In the genomic region with DNA sequence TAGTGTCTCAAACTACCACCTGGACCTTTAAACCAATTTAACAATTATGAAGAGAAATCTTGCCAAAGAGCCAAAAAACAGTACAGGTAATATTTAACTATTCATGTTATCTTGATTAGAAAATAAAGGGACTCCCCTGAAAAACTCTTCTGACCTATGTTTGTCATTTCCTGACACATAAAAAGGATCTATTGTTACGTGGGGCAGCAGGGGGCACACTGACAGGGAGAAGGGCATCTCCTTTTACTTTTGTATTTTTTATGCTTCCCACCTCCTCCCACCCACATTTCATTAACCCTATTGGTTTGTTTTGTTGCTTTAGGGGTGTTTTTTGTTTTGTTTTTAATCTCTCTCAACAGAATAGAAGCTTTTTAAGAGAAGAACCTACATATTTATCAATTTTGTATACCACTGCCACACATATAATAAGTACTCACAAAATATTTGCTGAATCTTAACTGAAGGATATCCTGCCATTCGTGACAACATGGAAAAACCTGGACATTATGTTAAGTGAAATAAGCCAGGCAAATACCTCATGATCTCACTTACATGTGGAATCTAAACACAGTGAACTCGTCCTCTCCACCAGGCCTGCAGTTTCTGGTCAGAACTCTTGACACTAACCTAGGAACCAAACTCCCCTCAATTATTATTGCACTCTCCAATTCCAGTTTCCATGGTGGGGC, we compare ENCODE assay signal across 13 cellular contexts. TPM values are rescaled to one million over a fixed set of nuclear protein-coding genes. Genes with fewer than 3 reads are reported as not detected.
DNase-seq lines count a peak whose midpoint lies in the region; ATAC-seq and TF ChIP-seq lines count a peak whose summit lies in the region.
"Had no signal": no experiment of that assay in that cellular context is flagged by ENCODE, and none has a peak within 500 bp of the region (broad histone marks: within the 10 kb centered on the region; RNA-seq: fewer than 3 reads in every experiment).

No MANE protein-coding gene starts in this region.

- no peaks in the 10 kb centered on the region for H3K27me3 Mint-ChIP-seq in CD14-positive monocyte (ENCODE audit: low read depth in 3 of 3)
- H3K27me3 Mint-ChIP-seq in T-helper 17 cell: no peaks in the 10 kb centered on the region

- H3K4me3 ChIP-seq in gastroesophageal sphincter: no peak overlapping the region
- H3K4me3 ChIP-seq: hepatocyte, mucosa of descending colon had no signal

- intact Hi-C loops in CD14-positive monocyte (cut with micrococcal nuclease): no loop called here

- in situ Hi-C loops in GM13977 (cut with MboI; ENCODE audit: low pct_unique_long_range_greater_than_20kb, low sequenced_read_pairs, unreplicated experiment): loop anchor here (25.0 kb wide), 1 partner anchor 347 kb away; no protein-coding TSS in a partner anchor

- no peak for TF ChIP-seq EP300 in gastroesophageal sphincter (IDR thresholded peaks at IDR 0.05)

- peak; percentile 56 for ATAC-seq in T-helper 17 cell
- ATAC-seq in gastroesophageal sphincter: no peak
- ATAC-seq: mucosa of descending colon had no signal

- H3K4me1 ChIP-seq in gastroesophageal sphincter: peaks cover 2 to 59% (median 9%) of the 10 kb centered on the region in 3 donors

- H3K9me3 ChIP-seq in T-helper 17 cell (ENCODE audit: control insufficient read depth, low read length, poor library complexity, severe bottlenecking) (no peaks in the 10 kb centered on the region), gastroesophageal sphincter (no peaks in the 10 kb centered on the region)
- H3K9me3 ChIP-seq: mucosa of descending colon had no signal

- peaks cover 3 to 9% of the 10 kb centered on the region in 2 donors for H3K36me3 Mint-ChIP-seq in CD14-positive monocyte
- H3K36me3 Mint-ChIP-seq in T-helper 17 cell (ENCODE audit: low read depth): peaks cover 5% of the 10 kb centered on the region

- peaks cover 0 to 1% (median 0%) of the 10 kb centered on the region in 7 donors for H3K9me3 Mint-ChIP-seq in CD14-positive monocyte

- TF ChIP-seq CTCF in CD14-positive monocyte (IDR thresholded peaks at IDR 0.05) (no peak), GM13977 (IDR thresholded peaks at IDR 0.05; ENCODE audit: extremely low read depth, insufficient read depth, missing control alignments) (peak; percentile 29), gastroesophageal sphincter (IDR thresholded peaks at IDR 0.05) (no peak)

- H3K4me3 Mint-ChIP-seq in CD14-positive monocyte (no peak overlapping the region), T-helper 17 cell (no peak overlapping the region)

- H3K27ac Mint-ChIP-seq in CD14-positive monocyte (peak overlapping the region in 4 of 7 donors; percentile 13 to 46 (median 19)), T-helper 17 cell (no peak overlapping the region)

- WGBS in gastroesophageal sphincter (ENCODE audit: low coverage in 1 of 2), 2 donors: 48 to 54% methylated on average over 3 of the region's 3 CpGs

- no peaks in the 10 kb centered on the region for H3K27me3 ChIP-seq in gastroesophageal sphincter
- H3K27me3 ChIP-seq: hepatocyte had no signal

- H3K4me1 Mint-ChIP-seq in CD14-positive monocyte (peaks cover 48% of the 10 kb centered on the region), T-helper 17 cell (peaks cover 34% of the 10 kb centered on the region)

- DNase-seq in CD14-positive monocyte (ENCODE audit: low spot score): no peak
- DNase-seq in GM13977 (ENCODE audit: low spot score): peak; percentile 27
- no peak for DNase-seq in T-helper 17 cell
- DNase-seq in iPS-NIHi11 (ENCODE audit: low spot score): peak; percentile 15
- no peak for DNase-seq in hepatic stellate cell (ENCODE audit: low spot score)
- no peak for DNase-seq in inferior parietal cortex (ENCODE audit: extremely low spot score)
- DNase-seq in NCI-H82 (lab: John Stamatoyannopoulos, UW): no peak
- DNase-seq: central memory CD4-positive, alpha-beta T cell; mucosa of descending colon; NCI-H510A had no signal

- H3K27ac ChIP-seq in gastroesophageal sphincter: no peak overlapping the region
- H3K27ac ChIP-seq: hepatocyte, KMS-11 had no signal

- H3K36me3 ChIP-seq in gastroesophageal sphincter: no peaks in the 10 kb centered on the region

- TF ChIP-seq POLR2A in gastroesophageal sphincter (IDR thresholded peaks at IDR 0.05): no peak

RNA-seq across cellular contexts. Expression of a gene that starts 17.7 kb away (rescaled TPM):
- 1 to 10 TPM; 7.2 to 10.0 TPM for polyA plus RNA-seq in CD14-positive monocyte
- total RNA-seq in T-helper 17 cell: 10 to 100 TPM; 46.9 to 48.5 TPM
- total RNA-seq in gastroesophageal sphincter: 10 to 100 TPM; 39.3 to 53.3 (median 51.3) TPM

Comparison
In these comparisons a context has a peak if more than half of its experiments do, and no peak if none do; other contexts are left out.
1. DNase-seq: peak in GM13977 (single experiment) and iPS-NIHi11 (single experiment); none in CD14-positive monocyte (single experiment), T-helper 17 cell (0 of 3), hepatic stellate cell (single experiment), inferior parietal cortex (single experiment) and NCI-H82 (single experiment).